ENCODE assay signal across 12 cellular contexts in genomic region chr1:152308758-152309157, GRCh38. TPM values are rescaled to one million over a fixed set of nuclear protein-coding genes. Genes with fewer than 3 reads are reported as not detected.
"Had no signal": no experiment of that assay in that cellular context is flagged by ENCODE, and none has a peak within 500 bp of the region (broad histone marks: within the 10 kb centered on the region; RNA-seq: fewer than 3 reads in every experiment).

No MANE protein-coding gene starts in this region.

RNA-seq across cellular contexts. Expression of gene FLG, which starts 16.3 kb away (rescaled TPM):
- total RNA-seq: activated B cell treated with CpG ODN at 0.5 μM for 24 hours; activated CD4-positive, alpha-beta memory T cell treated with anti-CD3 and anti-CD28 coated beads for 36 hours; activated CD4-positive, alpha-beta T cell treated with anti-CD3 and anti-CD28 coated beads, Interleukin-2, amount 10 ng/mL, durations not matched to agents 24 days and 14 days; activated CD8-positive, alpha-beta memory T cell treated with anti-CD3 and anti-CD28 coated beads for 36 hours; activated CD8-positive, alpha-beta T cell treated with anti-CD3 and anti-CD28 coated beads for 36 hours; activated naive CD8-positive, alpha-beta T cell treated with anti-CD3 and anti-CD28 coated beads, Interleukin-2, amount 10 ng/mL, durations not matched to agents 7 days and 5 days; activated T-cell treated with anti-CD3 and anti-CD28 coated beads, Interleukin-2, amount 50 U/mL, for 4 hours; activated T-cell treated with anti-CD3 and anti-CD28 coated beads, Interleukin-2, amount 50 U/mL, for 72 hours; activated T-helper 1 cell treated with anti-CD3 and anti-CD28 coated beads, Interleukin-12 subunit alpha, Interleukin-12 subunit beta, Interleukin-2, Interleukin-4 antibody, amounts not matched to agents 30 ng/mL and 10 ng/mL and 1 ng/mL, durations not matched to agents 14 hours and 24 hours and 36 hours; activated T-helper 17 cell treated with anti-CD3 and anti-CD28 coated beads, Interleukin-2, amount 50 U/mL, for 72 hours; ascending aorta; cardiac muscle cell had no signal
- polyA plus RNA-seq: cardiac muscle cell had no signal

RNA-seq across cellular contexts. Expression of gene FLG2, which starts 51.0 kb away (rescaled TPM):
- total RNA-seq: activated B cell treated with CpG ODN at 0.5 μM for 24 hours; activated CD4-positive, alpha-beta memory T cell treated with anti-CD3 and anti-CD28 coated beads for 36 hours; activated CD4-positive, alpha-beta T cell treated with anti-CD3 and anti-CD28 coated beads, Interleukin-2, amount 10 ng/mL, durations not matched to agents 24 days and 14 days; activated CD8-positive, alpha-beta memory T cell treated with anti-CD3 and anti-CD28 coated beads for 36 hours; activated CD8-positive, alpha-beta T cell treated with anti-CD3 and anti-CD28 coated beads for 36 hours; activated naive CD8-positive, alpha-beta T cell treated with anti-CD3 and anti-CD28 coated beads, Interleukin-2, amount 10 ng/mL, durations not matched to agents 7 days and 5 days; activated T-cell treated with anti-CD3 and anti-CD28 coated beads, Interleukin-2, amount 50 U/mL, for 4 hours; activated T-cell treated with anti-CD3 and anti-CD28 coated beads, Interleukin-2, amount 50 U/mL, for 72 hours; activated T-helper 1 cell treated with anti-CD3 and anti-CD28 coated beads, Interleukin-12 subunit alpha, Interleukin-12 subunit beta, Interleukin-2, Interleukin-4 antibody, amounts not matched to agents 30 ng/mL and 10 ng/mL and 1 ng/mL, durations not matched to agents 14 hours and 24 hours and 36 hours; activated T-helper 17 cell treated with anti-CD3 and anti-CD28 coated beads, Interleukin-2, amount 50 U/mL, for 72 hours; ascending aorta; cardiac muscle cell had no signal
- polyA plus RNA-seq: cardiac muscle cell had no signal
